11 cellular contexts compared by ENCODE assay signal in the genomic region with DNA sequence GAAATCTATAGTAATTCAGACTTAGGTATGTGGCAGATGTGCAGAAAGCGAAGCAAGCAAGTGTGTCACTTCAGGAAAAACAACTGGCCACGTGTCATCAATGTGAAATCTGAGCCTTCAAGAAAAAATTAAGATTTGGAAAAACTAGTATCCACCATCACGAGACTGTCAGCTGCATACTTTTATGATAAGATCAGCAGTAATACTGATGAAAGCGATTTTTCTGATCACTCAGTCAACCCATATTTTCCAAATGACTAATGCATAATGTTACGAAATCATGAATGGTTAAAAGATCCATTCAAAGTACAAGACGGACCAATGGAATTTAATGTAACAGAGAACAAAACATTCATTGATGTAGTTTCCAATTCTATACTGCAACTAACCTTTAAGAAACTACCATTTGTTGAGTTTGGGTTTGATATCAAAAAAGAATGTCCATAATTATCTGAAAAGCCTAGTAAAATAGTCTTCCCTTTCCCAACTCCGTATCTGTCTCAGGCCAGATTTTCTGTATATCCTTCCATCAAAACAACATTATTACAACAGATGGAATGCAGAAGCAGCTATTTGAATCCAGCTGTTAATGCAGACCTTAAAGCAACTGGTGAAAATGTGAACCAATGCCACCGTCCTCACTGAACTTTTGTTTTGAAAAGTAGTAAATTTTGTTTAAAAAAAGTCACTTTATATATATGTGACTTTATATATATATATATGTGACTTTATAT. TPM values are rescaled to one million over a fixed set of nuclear protein-coding genes. Genes with fewer than 3 reads are reported as not detected.
DNase-seq lines count a peak whose midpoint lies in the region; TF ChIP-seq lines count a peak whose summit lies in the region.
"Had no signal": no experiment of that assay in that cellular context is flagged by ENCODE, and none has a peak within 500 bp of the region (broad histone marks: within the 10 kb centered on the region; RNA-seq: fewer than 3 reads in every experiment).

No MANE protein-coding gene starts in this region.

- no peaks in the 10 kb centered on the region for H3K9me3 Mint-ChIP-seq in endothelial cell (ENCODE audit: unreplicated experiment)

- peaks cover 13% of the 10 kb centered on the region for H3K36me3 Mint-ChIP-seq in endothelial cell (ENCODE audit: low read depth, unreplicated experiment)

- TF ChIP-seq CTCF in endothelial cell (IDR thresholded peaks at IDR 0.05; ENCODE audit: unreplicated experiment), result no peak

- H3K4me1 Mint-ChIP-seq in endothelial cell (ENCODE audit: unreplicated experiment), result no peaks in the 10 kb centered on the region

- DNase-seq in GM03348 (ENCODE audit: low spot score), result peak; percentile 82
- DNase-seq in SK-N-MC (ENCODE audit: low read depth, low spot score), result no peak
- DNase-seq in fibroblast of peridontal ligament (ENCODE audit: extremely low read depth), result peak; percentile 99
- peak; percentile 80 for DNase-seq in skeletal muscle cell (ENCODE audit: low read depth)
- DNase-seq in NCI-H2196 treated with DMSO at 0.1 percent for 48 hours (lab: John Stamatoyannopoulos, UW; ENCODE audit: unreplicated experiment), result no peak
- DNase-seq in SKM-1 (lab: John Stamatoyannopoulos, UW; ENCODE audit: unreplicated experiment), result no peak
- DNase-seq in endothelial cell (ENCODE audit: low spot score), result no peak
- DNase-seq in activated CD4-positive, alpha-beta T cell treated with anti-CD3 and anti-CD28 coated beads for 4 hours, result no peak
- DNase-seq: amygdala, NCI-H524 treated with DMSO at 0.1 percent for 48 hours, testis had no signal

- no peak overlapping the region for H3K4me3 Mint-ChIP-seq in endothelial cell (ENCODE audit: unreplicated experiment)

- no peaks in the 10 kb centered on the region for H3K9me3 ChIP-seq in SK-N-MC (ENCODE audit: low read depth, low read length)
- H3K9me3 ChIP-seq: testis had no signal

- peaks cover 90% of the 10 kb centered on the region for H3K36me3 ChIP-seq in SK-N-MC (ENCODE audit: insufficient read depth, low read length)

- H3K27ac ChIP-seq in SK-N-MC, result 0 out of 2 replicates have a peak overlapping the region, but pooled peaks have one; percentile 31
- H3K27ac ChIP-seq: testis had no signal

- H3K9ac ChIP-seq in SK-N-MC (ENCODE audit: insufficient read length), result no peak overlapping the region

- H3K27me3 Mint-ChIP-seq in endothelial cell (ENCODE audit: unreplicated experiment), result no peaks in the 10 kb centered on the region

- H3K4me3 ChIP-seq in SK-N-MC (no peak overlapping the region), skeletal muscle cell (ENCODE audit: low read depth, low read length) (no peak overlapping the region)
- H3K4me3 ChIP-seq: testis had no signal

- H3K27ac Mint-ChIP-seq in endothelial cell (ENCODE audit: unreplicated experiment), result no peak overlapping the region

RNA-seq across cellular contexts. Expression of a gene that starts 17.0 kb away (rescaled TPM):
- total RNA-seq in endothelial cell (ENCODE audit: unreplicated experiment), result 9.2 TPM

RNA-seq across cellular contexts. Expression of a gene that starts 30.5 kb away (rescaled TPM):
- 23.9 TPM for total RNA-seq in endothelial cell (ENCODE audit: unreplicated experiment)

Comparison
In these comparisons a context has a peak if more than half of its experiments do, and no peak if none do; other contexts are left out.
1. DNase-seq: peak in GM03348 (single experiment), fibroblast of peridontal ligament (single experiment) and skeletal muscle cell (single experiment); none in SK-N-MC (single experiment), NCI-H2196 treated with DMSO at 0.1 percent for 48 hours (single experiment), SKM-1 (single experiment), endothelial cell (single experiment) and activated CD4-positive, alpha-beta T cell treated with anti-CD3 and anti-CD28 coated beads for 4 hours (0 of 2).